In the genomic region with DNA sequence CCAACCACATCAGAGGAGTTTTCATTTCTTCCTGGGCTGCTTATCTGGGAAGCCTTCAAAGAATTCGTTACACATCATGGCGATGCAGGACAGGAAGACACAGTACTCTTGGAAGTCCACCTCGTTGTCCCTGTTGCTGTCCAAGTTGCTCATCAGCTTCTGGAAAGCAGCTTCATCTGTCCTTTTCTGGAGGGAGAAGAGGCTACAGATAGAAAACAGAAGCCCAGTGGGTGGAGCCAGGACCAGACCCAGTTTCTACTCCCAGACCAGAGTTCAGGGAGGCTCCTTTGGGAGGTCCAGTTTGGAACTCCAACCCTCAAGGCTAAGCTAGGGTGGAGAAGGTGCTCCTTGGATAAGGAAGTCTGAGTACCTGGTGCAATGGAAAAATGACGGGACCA, we compare ENCODE assay signal across 12 cellular contexts. TPM values are rescaled to one million over a fixed set of nuclear protein-coding genes. Genes with fewer than 3 reads are reported as not detected.
DNase-seq lines count a peak whose midpoint lies in the region; ATAC-seq and TF ChIP-seq lines count a peak whose summit lies in the region.
"Had no signal": no experiment of that assay in that cellular context is flagged by ENCODE, and none has a peak within 500 bp of the region (broad histone marks: within the 10 kb centered on the region; RNA-seq: fewer than 3 reads in every experiment).

No MANE protein-coding gene starts in this region.

- CTCF ChIA-PET in CD4-positive, alpha-beta T cell (lab: Charles Lee), result interaction anchor here (2.4 to 6.4 kb wide), 2 partner anchors 10 to 25 kb away, joined by 12 to 55 read pairs; a partner anchor contains a TSS

- H3K4me3 ChIP-seq in RWPE2 (ENCODE audit: severe bottlenecking), result no peak overlapping the region
- peak overlapping the region; percentile 68 to 97 for H3K4me3 ChIP-seq in foreskin fibroblast (ENCODE audit: low read depth in 1 of 2, low read length in 2 of 2)
- peak overlapping the region in 4 of 7 experiments; percentile 3 to 49 (median 42) for H3K4me3 ChIP-seq in skin epidermis

- peaks cover 83% of the 10 kb centered on the region for H3K4me1 Mint-ChIP-seq in CD4-positive, alpha-beta T cell (ENCODE audit: low read depth)

- H3K9me3 Mint-ChIP-seq in CD4-positive, alpha-beta T cell, result no peaks in the 10 kb centered on the region

- H3K27me3 Mint-ChIP-seq in CD4-positive, alpha-beta T cell, result no peaks in the 10 kb centered on the region

- intact Hi-C loops in CD4-positive, alpha-beta T cell (cut with DNase I, micrococcal nuclease), result no loop called here

- H3K9me3 ChIP-seq in CD4-positive, alpha-beta T cell (ENCODE audit: control insufficient read depth, low read length), result no peaks in the 10 kb centered on the region
- no peaks in the 10 kb centered on the region for H3K9me3 ChIP-seq in RWPE2 (ENCODE audit: severe bottlenecking)

- no peaks in the 10 kb centered on the region for H3K27me3 ChIP-seq in CD4-positive, alpha-beta T cell (ENCODE audit: control insufficient read depth, insufficient read depth, low read length)
- H3K27me3 ChIP-seq in RWPE2 (ENCODE audit: insufficient read depth, poor library complexity, severe bottlenecking), result no peaks in the 10 kb centered on the region

- POLR2A ChIA-PET in CD4-positive, alpha-beta T cell (lab: Charles Lee), result interaction anchor here (2.7 to 4.4 kb wide), 3 partner anchors 10 to 90 kb away, joined by 12 to 246 read pairs (median 40); a partner anchor contains a TSS

- no peak for DNase-seq in CD4-positive, alpha-beta T cell
- DNase-seq in RWPE2 (ENCODE audit: low spot score) (peak; percentile 12), foreskin fibroblast (no peak), HPDE6-E6E7 (ENCODE audit: extremely low spot score) (no peak)
- no peak for DNase-seq in effector CD8-positive, alpha-beta T cell (lab: John Stamatoyannopoulos, UW)
- DNase-seq: NCI-H510A; stimulated activated CD4-positive, alpha-beta T cell treated with anti-CD3 and anti-CD28 coated beads, Interleukin-2, amount 100 ng/mL, for 48 hours had no signal

- H3K36me3 ChIP-seq in RWPE2 (ENCODE audit: low read depth), result peaks cover 10% of the 10 kb centered on the region; the same call in 1 of the 2 replicates

- ATAC-seq in CD4-positive, alpha-beta T cell (ENCODE audit: poor library complexity), result no peak
- ATAC-seq in RWPE2 (ENCODE audit: low read depth), result no peak
- ATAC-seq in GM18520 (IDR thresholded peaks at IDR 0.05; ENCODE audit: unreplicated experiment), result no peak
- no peak for ATAC-seq in HG02973 (IDR thresholded peaks at IDR 0.05; ENCODE audit: unreplicated experiment)

- peaks cover 17% of the 10 kb centered on the region for H3K4me1 ChIP-seq in RWPE2 (ENCODE audit: insufficient read depth, poor library complexity, severe bottlenecking)

- peak overlapping the region; percentile 88 for H3K4me3 Mint-ChIP-seq in CD4-positive, alpha-beta T cell

- no peak for TF ChIP-seq CTCF in CD4-positive, alpha-beta T cell (IDR thresholded peaks at IDR 0.05)
- TF ChIP-seq CTCF in RWPE2 (IDR thresholded peaks at IDR 0.05; ENCODE audit: poor library complexity, severe bottlenecking), result no peak
- no peak for TF ChIP-seq CTCF in foreskin fibroblast (IDR thresholded peaks at IDR 0.05; ENCODE audit: low read depth, low read length)

- H3K27ac Mint-ChIP-seq in CD4-positive, alpha-beta T cell, result peak overlapping the region; percentile 98

- H3K36me3 Mint-ChIP-seq in CD4-positive, alpha-beta T cell (ENCODE audit: low read depth), result peaks cover 43% of the 10 kb centered on the region

- H3K27ac ChIP-seq in CD4-positive, alpha-beta T cell (ENCODE audit: low read depth, low read length), result peak overlapping the region; percentile 83
- H3K27ac ChIP-seq in RWPE2 (ENCODE audit: poor library complexity, severe bottlenecking), result peak overlapping the region; percentile 71
- peak overlapping the region in 17 of 21 experiments; percentile 69 to 98 (median 88) for H3K27ac ChIP-seq in skin epidermis

RNA-seq across cellular contexts. Expression of a gene that starts 1.9 kb away (rescaled TPM):
- 100 to 1,000 TPM; 297 to 299 TPM for total RNA-seq in CD4-positive, alpha-beta T cell

RNA-seq across cellular contexts. Expression of a gene that starts 3.0 kb away (rescaled TPM):
- 1 to 10 TPM in 1 of 2 experiments, under 1 TPM in 1; 0.80 to 1.3 TPM for total RNA-seq in CD4-positive, alpha-beta T cell
- total RNA-seq: dermis microvascular lymphatic vessel endothelial cell, urinary bladder had no signal

RNA-seq across cellular contexts. Expression of a gene that starts 5.3 kb away (rescaled TPM):
- total RNA-seq in CD4-positive, alpha-beta T cell, result not detected
- total RNA-seq: urinary bladder had no signal

RNA-seq across cellular contexts. Expression of a gene that starts 7.9 kb away (rescaled TPM):
- total RNA-seq in CD4-positive, alpha-beta T cell, result 100 to 1,000 TPM; 172 to 175 TPM

RNA-seq across cellular contexts. Expression of a gene that starts 21.9 kb away (rescaled TPM):
- not detected for total RNA-seq in CD4-positive, alpha-beta T cell
